1 cellular context compared by ENCODE assay signal in genomic region chr11:61128947-61129346, GRCh38.
TF ChIP-seq lines count a peak whose summit lies in the region.

No MANE protein-coding gene starts in this region.

TF ChIP-seq in H1, 55 proteins besides CTCF, POLR2A, EP300 and RAD21:
- TF ChIP-seq SP1 (IDR thresholded peaks at IDR 0.05; ENCODE audit: low read depth, low read length): no peak
- no peak for TF ChIP-seq SUZ12 (IDR thresholded peaks at IDR 0.05; ENCODE audit: low read length)
- TF ChIP-seq MAX (IDR thresholded peaks at IDR 0.05): no peak
- TF ChIP-seq JUND (IDR thresholded peaks at IDR 0.05; ENCODE audit: low read length): no peak
- TF ChIP-seq POU5F1 (IDR thresholded peaks at IDR 0.05; ENCODE audit: low read depth, low read length): no peak
- no peak for TF ChIP-seq EZH2 (IDR thresholded peaks at IDR 0.05; ENCODE audit: low read depth, low read length, severe bottlenecking)
- no peak for TF ChIP-seq CEBPB (IDR thresholded peaks at IDR 0.05; ENCODE audit: low read depth, low read length)
- TF ChIP-seq PHF8 (conservative IDR thresholded peaks at IDR 0.05; ENCODE audit: low read depth, low read length): no peak
- no peak for TF ChIP-seq TAF1 (IDR thresholded peaks at IDR 0.05; ENCODE audit: low read depth, low read length)
- no peak for TF ChIP-seq NRF1 (IDR thresholded peaks at IDR 0.05; ENCODE audit: low read depth, low read length)
- no peak for TF ChIP-seq TEAD4 (IDR thresholded peaks at IDR 0.05; ENCODE audit: low read depth, low read length)
- TF ChIP-seq NANOG (IDR thresholded peaks at IDR 0.05; ENCODE audit: insufficient read depth, low read depth, low read length, poor library complexity, severe bottlenecking): no peak
- TF ChIP-seq KDM5A (IDR thresholded peaks at IDR 0.05; ENCODE audit: low read length): no peak
- no peak for TF ChIP-seq SRF (IDR thresholded peaks at IDR 0.05; ENCODE audit: low read depth, low read length)
- no peak for TF ChIP-seq ATF2 (IDR thresholded peaks at IDR 0.05; ENCODE audit: low read length)
